ENCODE assay signal across 9 cellular contexts in genomic region chr5:131386779-131387178, GRCh38.
DNase-seq lines count a peak whose midpoint lies in the region; ATAC-seq, FAIRE-seq and TF ChIP-seq lines count a peak whose summit lies in the region.
"Had no signal": no experiment of that assay in that cellular context is flagged by ENCODE, and none has a peak within 500 bp of the region (broad histone marks: within the 10 kb centered on the region; RNA-seq: fewer than 3 reads in every experiment).

No MANE protein-coding gene starts in this region.

- H3K36me3 Mint-ChIP-seq in T-cell (peaks cover 45% of the 10 kb centered on the region), type B pancreatic cell (peaks cover 18% of the 10 kb centered on the region)
- H3K36me3 Mint-ChIP-seq in activated naive CD4-positive, alpha-beta T cell treated with anti-CD3 and anti-CD28 coated beads, Interleukin-2, amount 10 ng/mL, durations not matched to agents 7 days and 5 days, result peaks cover 56% of the 10 kb centered on the region

- no peaks in the 10 kb centered on the region for H3K27me3 Mint-ChIP-seq in T-cell
- H3K27me3 Mint-ChIP-seq in type B pancreatic cell, result no peaks in the 10 kb centered on the region
- no peaks in the 10 kb centered on the region for H3K27me3 Mint-ChIP-seq in activated naive CD4-positive, alpha-beta T cell treated with anti-CD3 and anti-CD28 coated beads, Interleukin-2, amount 10 ng/mL, durations not matched to agents 7 days and 5 days
- H3K27me3 Mint-ChIP-seq: brain had no signal

- no peaks in the 10 kb centered on the region for H3K9me3 ChIP-seq in cardiac muscle cell (ENCODE audit: low read depth)
- no peaks in the 10 kb centered on the region for H3K9me3 ChIP-seq in kidney (ENCODE audit: control insufficient read depth in 1 of 2, low read length in 2 of 2)

- peak overlapping the region; percentile 45 for H3K27ac ChIP-seq in cardiac muscle cell
- peak overlapping the region; percentile 30 to 34 for H3K27ac ChIP-seq in kidney (ENCODE audit: low read depth in 2 of 2, low read length in 2 of 2)

- H3K27me3 ChIP-seq in cardiac muscle cell, result no peaks in the 10 kb centered on the region

- no peak overlapping the region for H3K9ac ChIP-seq in kidney (ENCODE audit: low read length in 2 of 2)

- intact Hi-C loops in Right ventricle myocardium superior (cut with DNase I), result no loop called here
- intact Hi-C loops in kidney (cut with DNase I), result no loop called here

- FAIRE-seq in kidney (lab: Jason Lieb, UNC), result peak; percentile 54

- peak overlapping the region; percentile 82 to 88 for H3K27ac Mint-ChIP-seq in T-cell
- peak overlapping the region; percentile 50 for H3K27ac Mint-ChIP-seq in type B pancreatic cell
- H3K27ac Mint-ChIP-seq in activated naive CD4-positive, alpha-beta T cell treated with anti-CD3 and anti-CD28 coated beads, Interleukin-2, amount 10 ng/mL, durations not matched to agents 7 days and 5 days, result no peak overlapping the region

- peaks cover 3% of the 10 kb centered on the region for H3K36me3 ChIP-seq in cardiac muscle cell
- H3K36me3 ChIP-seq in kidney (ENCODE audit: control insufficient read depth in 1 of 2, insufficient read depth in 2 of 2, low read length in 2 of 2), result no peaks in the 10 kb centered on the region

- peak in 1 of 2 donors; percentile 6 for DNase-seq in cardiac muscle cell (ENCODE audit: low read depth in 1 of 2, low spot score in 1 of 2)
- DNase-seq in Right ventricle myocardium superior, result no peak
- no peak for DNase-seq in T-cell
- no peak for DNase-seq in kidney
- DNase-seq in type B pancreatic cell (ENCODE audit: extremely low spot score, unreplicated experiment), result no peak
- no peak for DNase-seq in COLO829 (ENCODE audit: low spot score)
- DNase-seq in mucosa of gallbladder (ENCODE audit: low spot score), result no peak
- DNase-seq in activated naive CD4-positive, alpha-beta T cell treated with anti-CD3 and anti-CD28 coated beads, Interleukin-2, amount 10 ng/mL, durations not matched to agents 7 days and 5 days, result no peak

- H3K4me3 ChIP-seq in cardiac muscle cell, result no peak overlapping the region
- no peak overlapping the region for H3K4me3 ChIP-seq in kidney (ENCODE audit: low read length in 2 of 2)

- no peaks in the 10 kb centered on the region for H3K9me3 Mint-ChIP-seq in T-cell
- no peaks in the 10 kb centered on the region for H3K9me3 Mint-ChIP-seq in type B pancreatic cell
- H3K9me3 Mint-ChIP-seq in activated naive CD4-positive, alpha-beta T cell treated with anti-CD3 and anti-CD28 coated beads, Interleukin-2, amount 10 ng/mL, durations not matched to agents 7 days and 5 days, result no peaks in the 10 kb centered on the region
- H3K9me3 Mint-ChIP-seq: brain had no signal

- CTCF ChIA-PET in T-cell (lab: Charles Lee), result no interaction called here
- CTCF ChIA-PET in activated naive CD4-positive, alpha-beta T cell treated with anti-CD3 and anti-CD28 coated beads, Interleukin-2, amount 10 ng/mL, durations not matched to agents 7 days and 5 days (lab: Charles Lee), result interaction anchor here (2.6 kb wide), 1 partner anchor 9 kb away, joined by 12 read pairs; no protein-coding TSS in a partner anchor

- H3K4me1 ChIP-seq in cardiac muscle cell (ENCODE audit: low read depth) (peaks cover 11% of the 10 kb centered on the region), kidney (ENCODE audit: control insufficient read depth in 1 of 2, insufficient read depth in 1 of 2, low read depth in 1 of 2, low read length in 2 of 2) (peaks cover 3 to 21% of the 10 kb centered on the region in 2 donors)

- H3K4me1 Mint-ChIP-seq in T-cell, result peaks cover 83 to 91% (median 89%) of the 10 kb centered on the region in 3 donors
- H3K4me1 Mint-ChIP-seq in type B pancreatic cell (ENCODE audit: unreplicated experiment), result peaks cover 12% of the 10 kb centered on the region
- peaks cover 70% of the 10 kb centered on the region for H3K4me1 Mint-ChIP-seq in activated naive CD4-positive, alpha-beta T cell treated with anti-CD3 and anti-CD28 coated beads, Interleukin-2, amount 10 ng/mL, durations not matched to agents 7 days and 5 days

- ATAC-seq in Right ventricle myocardium superior (ENCODE audit: poor library complexity) (no peak), T-cell (replicated peaks in 1 of 4) (no peak)

- no peak for TF ChIP-seq CTCF in cardiac muscle cell (IDR thresholded peaks at IDR 0.05; ENCODE audit: low read depth, low read length)
- TF ChIP-seq CTCF in kidney (IDR thresholded peaks at IDR 0.05; ENCODE audit: borderline replicate concordance, extremely low read depth, insufficient read depth), result no peak
- TF ChIP-seq CTCF in type B pancreatic cell (conservative IDR thresholded peaks at IDR 0.05), result no peak

- H3K4me3 Mint-ChIP-seq in T-cell (peak overlapping the region in 1 of 3 donors; percentile 28), type B pancreatic cell (no peak overlapping the region)
- no peak overlapping the region for H3K4me3 Mint-ChIP-seq in activated naive CD4-positive, alpha-beta T cell treated with anti-CD3 and anti-CD28 coated beads, Interleukin-2, amount 10 ng/mL, durations not matched to agents 7 days and 5 days
- H3K4me3 Mint-ChIP-seq: brain had no signal

- POLR2A ChIA-PET in T-cell (lab: Charles Lee), result interaction anchor here in 1 of 2 donors (0.5 kb wide), 1 partner anchor 86 kb away, joined by 6 read pairs; no protein-coding TSS in a partner anchor
